Comparison of ENCODE assay signal across 7 cellular contexts in the genomic region with DNA sequence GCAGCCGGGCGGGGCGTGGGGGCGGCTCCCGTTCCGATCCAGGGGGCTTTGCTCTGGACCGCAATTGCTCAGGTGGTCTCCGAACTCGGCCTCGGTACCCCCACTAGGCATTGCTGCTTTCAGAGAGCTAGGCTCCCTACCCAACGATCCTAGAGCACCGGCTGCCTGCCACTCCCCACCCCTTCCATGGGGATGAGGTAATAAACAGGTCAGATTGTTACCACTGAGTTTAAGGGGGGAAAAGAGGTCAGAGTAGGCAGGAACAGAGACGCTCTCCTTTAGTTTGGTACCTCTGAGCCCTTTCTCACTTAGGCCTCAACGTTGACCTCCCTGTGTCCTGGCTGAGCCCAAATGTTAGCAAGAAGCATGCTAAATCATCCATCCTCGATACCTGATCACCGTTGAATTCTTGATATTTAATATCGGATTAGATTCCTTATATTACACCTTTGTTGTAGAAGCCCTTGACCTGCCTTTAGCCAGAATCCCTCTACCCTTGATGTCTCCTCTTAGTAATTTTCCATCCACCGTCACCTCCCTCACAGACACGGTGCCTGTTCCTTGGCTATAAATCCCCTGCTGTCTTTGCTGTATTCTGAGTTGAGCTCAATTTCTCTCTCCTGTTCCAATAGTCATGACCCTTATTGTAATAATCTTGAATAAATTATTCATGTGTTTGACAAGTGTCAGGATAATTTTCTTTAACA. TPM values are rescaled to one million over a fixed set of nuclear protein-coding genes. Genes with fewer than 3 reads are reported as not detected.
A peak's percentile ranks its signal among the peaks of the same experiment; 100 is the strongest.
DNase-seq lines count a peak whose midpoint lies in the region; ATAC-seq and TF ChIP-seq lines count a peak whose summit lies in the region.

No MANE protein-coding gene starts in this region.

- peak; percentile 2 for ATAC-seq in GM18870 (IDR thresholded peaks at IDR 0.05; ENCODE audit: unreplicated experiment)
- ATAC-seq in HG02840 (IDR thresholded peaks at IDR 0.05; ENCODE audit: low FRiP score, unreplicated experiment): peak; percentile 20

- H3K36me3 ChIP-seq in SK-N-SH (replicated peaks in 1 of 2; ENCODE audit: control insufficient read depth in 1 of 2, insufficient read depth in 2 of 2, low read length in 1 of 2) (no peaks in the 10 kb centered on the region), fibroblast of lung (ENCODE audit: control insufficient read depth, insufficient read depth, low read length) (no peaks in the 10 kb centered on the region), neutrophil (no peaks in the 10 kb centered on the region)

- peak overlapping the region; percentile 94 to 95; a peak in 3 of 4 replicates for H3K27ac ChIP-seq in SK-N-SH (ENCODE audit: low read depth in 2 of 2, low read length in 1 of 2)
- H3K27ac ChIP-seq in fibroblast of lung (ENCODE audit: insufficient read depth, low read length): peak overlapping the region; percentile 76
- H3K27ac ChIP-seq in neutrophil: no peak overlapping the region

- no peaks in the 10 kb centered on the region for H3K9me2 ChIP-seq in SK-N-SH

- WGBS in SK-N-SH (ENCODE audit: low lambda C conversion rate): 6% methylated on average over 17 of the region's 19 CpGs

- peaks cover 8% of the 10 kb centered on the region for H3F3A ChIP-seq in SK-N-SH (replicated peaks; ENCODE audit: insufficient read depth)

- H3K27me3 ChIP-seq in SK-N-SH (ENCODE audit: insufficient read depth): no peaks in the 10 kb centered on the region
- H3K27me3 ChIP-seq in fibroblast of lung (ENCODE audit: control insufficient read depth, insufficient read depth, low read length): no peaks in the 10 kb centered on the region
- peaks cover 78% of the 10 kb centered on the region for H3K27me3 ChIP-seq in neutrophil

- H3K9me3 ChIP-seq in SK-N-SH (no peaks in the 10 kb centered on the region), fibroblast of lung (ENCODE audit: control insufficient read depth, insufficient read depth, low read depth, low read length) (no peaks in the 10 kb centered on the region), neutrophil (no peaks in the 10 kb centered on the region)

- H4K20me1 ChIP-seq in SK-N-SH (ENCODE audit: insufficient read depth) (peaks cover 6% of the 10 kb centered on the region; the same call in 1 of the 2 replicates), fibroblast of lung (ENCODE audit: control insufficient read depth, extremely low read depth, insufficient read depth, low read length) (no peaks in the 10 kb centered on the region)

- TF ChIP-seq EP300 in SK-N-SH (IDR thresholded peaks at IDR 0.05; ENCODE audit: borderline replicate concordance in 1 of 2, low read depth in 1 of 2, low read length in 1 of 2): no peak

- TF ChIP-seq RAD21 in SK-N-SH (IDR thresholded peaks at IDR 0.05; ENCODE audit: low read length): no peak

- CTCF ChIA-PET in SK-N-SH (lab: Yijun Ruan, JAX): interaction anchor here (1.0 kb wide), 1 partner anchor 109 kb away, joined by 3 read pairs; no protein-coding TSS in a partner anchor

- H3K79me2 ChIP-seq in SK-N-SH (ENCODE audit: insufficient read depth) (peaks cover 37% of the 10 kb centered on the region), fibroblast of lung (ENCODE audit: control insufficient read depth, insufficient read depth, low read length) (peaks cover 17% of the 10 kb centered on the region)

- POLR2A ChIA-PET in SK-N-SH (lab: Yijun Ruan, JAX): no interaction called here

- H3K9ac ChIP-seq in SK-N-SH: peak overlapping the region; percentile 92
- peak overlapping the region; percentile 89 for H3K9ac ChIP-seq in fibroblast of lung (ENCODE audit: insufficient read depth, low read length)

- TF ChIP-seq CTCF in SK-N-SH (IDR thresholded peaks at IDR 0.05) (no peak), fibroblast of lung (conservative IDR thresholded peaks at IDR 0.05 in 1 of 2, IDR thresholded peaks at IDR 0.05 in 1 of 2; ENCODE audit: low read depth in 1 of 2, low read length in 2 of 2) (no peak), neutrophil (IDR thresholded peaks at IDR 0.05) (no peak)

- H2AFZ ChIP-seq in SK-N-SH (ENCODE audit: low read depth) (peak overlapping the region; percentile 96), fibroblast of lung (ENCODE audit: low read length) (peak overlapping the region; percentile 97)

- no peak for DNase-seq in SK-N-SH
- no peak for DNase-seq in fibroblast of lung (ENCODE audit: low read depth in 2 of 2)
- no peak for DNase-seq in NCI-H2196 treated with DMSO at 0.1 percent for 48 hours (lab: John Stamatoyannopoulos, UW; ENCODE audit: unreplicated experiment)
- no peak for DNase-seq in T-helper 9 cell

- H3K4me1 ChIP-seq in SK-N-SH (ENCODE audit: control insufficient read depth in 1 of 2, insufficient read depth in 2 of 2, low read depth in 1 of 2, low read length in 1 of 2) (peaks cover 0 to 6% of the 10 kb centered on the region in 2 experiments; a peak in 2 of 4 replicates), fibroblast of lung (ENCODE audit: control insufficient read depth, extremely low read depth, insufficient read depth, low read length) (peaks cover 4% of the 10 kb centered on the region), neutrophil (ENCODE audit: control insufficient read depth in 1 of 2, insufficient read depth in 1 of 2, low read depth in 1 of 2, low read length in 1 of 2) (peaks cover 14 to 18% of the 10 kb centered on the region in 2 experiments)

- H3K4me2 ChIP-seq in SK-N-SH (peak overlapping the region; percentile 74), fibroblast of lung (ENCODE audit: extremely low read depth, insufficient read depth, low read length) (peak overlapping the region; percentile 93)

- peak overlapping the region; percentile 74 to 87 for H3K4me3 ChIP-seq in SK-N-SH (ENCODE audit: low read depth in 2 of 2, low read length in 1 of 2)
- peak overlapping the region; percentile 65 to 91 (median 72) for H3K4me3 ChIP-seq in fibroblast of lung (replicated peaks in 1 of 4; ENCODE audit: control extremely low read depth in 1 of 4, insufficient read depth in 1 of 4, low read depth in 3 of 4, low read length in 4 of 4)
- peak overlapping the region; percentile 60 to 74 for H3K4me3 ChIP-seq in neutrophil (ENCODE audit: low read depth in 1 of 2, low read length in 1 of 2)

TF ChIP-seq in SK-N-SH, 30 proteins besides CTCF, POLR2A, EP300 and RAD21:
- no peak for TF ChIP-seq EZH2phosphoT487 (IDR thresholded peaks at IDR 0.05; ENCODE audit: borderline replicate concordance, low read depth)
- TF ChIP-seq GATA2 (CRISPR knock-in tag; IDR thresholded peaks at IDR 0.05): no peak
- TF ChIP-seq TAF1 (IDR thresholded peaks at IDR 0.05; ENCODE audit: borderline replicate concordance, low read depth, low read length): no peak
- 0 out of 2 replicates have a peak, but pooled peaks have one; percentile 9 for TF ChIP-seq POLR2AphosphoS5 (IDR thresholded peaks at IDR 0.05; ENCODE audit: low read depth, low read length)
- no peak for TF ChIP-seq TEAD4 (IDR thresholded peaks at IDR 0.05; ENCODE audit: borderline replicate concordance, insufficient read depth)
- 0 out of 2 replicates have a peak, but pooled peaks have one; percentile 4 for TF ChIP-seq SMC3 (IDR thresholded peaks at IDR 0.05; ENCODE audit: low read depth, low read length)
- TF ChIP-seq, protein P1, sequence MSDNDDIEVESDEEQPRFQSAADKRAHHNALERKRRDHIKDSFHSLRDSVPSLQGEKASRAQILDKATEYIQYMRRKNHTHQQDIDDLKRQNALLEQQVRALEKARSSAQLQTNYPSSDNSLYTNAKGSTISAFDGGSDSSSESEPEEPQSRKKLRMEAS (IDR thresholded peaks at IDR 0.05; ENCODE audit: low read depth): peak; percentile 5; the same call in 1 of the 2 replicates

RNA-seq across cellular contexts. Expression of gene PLPP1, which starts 0.6 kb away (rescaled TPM):
- polyA plus RNA-seq in SK-N-SH (2012; rRNA removed) (32.8 and 37.5 TPM in 2 replicates), fibroblast of lung (49.6 and 76.8 TPM in 2 replicates)
- polyA plus RNA-seq in SK-N-SH (2012; cell fraction: cytosol; rRNA removed): 35.9 and 37.2 TPM in 2 replicates
- polyA plus RNA-seq in SK-N-SH (2012; cell fraction: nucleus; rRNA removed): 29.0 and 70.5 TPM in 2 replicates
- 51.4 and 73.5 TPM in 2 replicates for total RNA-seq in fibroblast of lung
- 28.6 and 38.1 TPM in 2 replicates for polyA plus RNA-seq in fibroblast of lung (2012)
- polyA minus RNA-seq in fibroblast of lung (ENCODE audit: low replicate concordance): 5.9 and 27.9 TPM in 2 replicates
